In genomic region chr17:44186307-44187130, GRCh38 we compare ENCODE assay signal across 1 cellular context.
TF ChIP-seq lines count a peak whose summit lies in the region.

Gene TMUB2, plus strand, starts transcription at chr17:44186972. Its CDS starts 737 bp downstream, at chr17:44187709.

TF ChIP-seq in HepG2, 621 proteins besides CTCF, POLR2A, EP300 and RAD21 (continued from another document and continues in another):
- TF ChIP-seq ZHX2 (IDR thresholded peaks at IDR 0.05; ENCODE audit: low read depth) (peak; percentile 99), ZHX2 (CRISPR knock-in tag; IDR thresholded peaks at IDR 0.05; ENCODE audit: borderline replicate concordance) (0 out of 2 replicates have a peak, but pooled peaks have one; percentile 27), MTF2 (CRISPR knock-in tag; IDR thresholded peaks at IDR 0.05; ENCODE audit: borderline replicate concordance) (no peak), AGO1 (IDR thresholded peaks at IDR 0.05; ENCODE audit: low read depth, low read length, poor library complexity, severe bottlenecking) (no peak), GTF3A (CRISPR knock-in tag; conservative IDR thresholded peaks at IDR 0.05) (no peak), HMGA1 (CRISPR knock-in tag; conservative IDR thresholded peaks at IDR 0.05) (no peak), GRHL1 (CRISPR knock-in tag; conservative IDR thresholded peaks at IDR 0.05) (no peak), ELK4 (CRISPR knock-in tag; IDR thresholded peaks at IDR 0.05; ENCODE audit: borderline replicate concordance) (no peak), GMEB2 (CRISPR knock-in tag; IDR thresholded peaks at IDR 0.05; ENCODE audit: low read depth) (peak; percentile 76), MED13 (CRISPR knock-in tag; IDR thresholded peaks at IDR 0.05) (peak; percentile 49; the same call in 1 of the 2 replicates), JUND (CRISPR knock-in tag; IDR thresholded peaks at IDR 0.05) (0 out of 2 replicates have a peak, but pooled peaks have one; percentile 49), ZBTB7A (CRISPR knock-in tag; IDR thresholded peaks at IDR 0.05) (no peak), GATAD1 (CRISPR knock-in tag; IDR thresholded peaks at IDR 0.05) (peak; percentile 94), TBL1XR1 (IDR thresholded peaks at IDR 0.05; ENCODE audit: borderline replicate concordance, low read length, partially characterized antibody) (peak; percentile 14), ZFYVE20 (CRISPR knock-in tag; IDR thresholded peaks at IDR 0.05; ENCODE audit: borderline replicate concordance, low read depth) (no peak; the same call in 1 of the 2 replicates), PLSCR1 (CRISPR knock-in tag; IDR thresholded peaks at IDR 0.05; ENCODE audit: borderline replicate concordance) (no peak), NCOR1 (IDR thresholded peaks at IDR 0.05; ENCODE audit: borderline replicate concordance, low read length) (no peak; the same call in 1 of the 2 replicates), FOXA1 (IDR thresholded peaks at IDR 0.05) (no peak), FOXA1 (CRISPR knock-in tag; IDR thresholded peaks at IDR 0.05) (peak; percentile 5; the same call in 1 of the 2 replicates), ZEB1 (IDR thresholded peaks at IDR 0.05; ENCODE audit: insufficient replicate concordance, low read depth) (peak; percentile 12), ZBTB1 (CRISPR knock-in tag; IDR thresholded peaks at IDR 0.05; ENCODE audit: borderline replicate concordance) (no peak), SKIL (CRISPR knock-in tag; IDR thresholded peaks at IDR 0.05; ENCODE audit: borderline replicate concordance) (no peak), ZFP1 (CRISPR knock-in tag; IDR thresholded peaks at IDR 0.05) (peak; percentile 1; the same call in 1 of the 2 replicates), HNRNPLL (IDR thresholded peaks at IDR 0.05; ENCODE audit: low read depth, low read length, poor library complexity, severe bottlenecking) (peak; percentile 96), SNAI1 (CRISPR knock-in tag; IDR thresholded peaks at IDR 0.05; ENCODE audit: borderline replicate concordance) (no peak), BORCS8-MEF2B (CRISPR knock-in tag; IDR thresholded peaks at IDR 0.05) (peak; percentile 16; the same call in 1 of the 2 replicates), RARA (CRISPR knock-in tag; IDR thresholded peaks at IDR 0.05) (0 out of 2 replicates have a peak, but pooled peaks have one; percentile 4), RERE (CRISPR knock-in tag; IDR thresholded peaks at IDR 0.05; ENCODE audit: low read depth) (no peak), ZNF639 (CRISPR knock-in tag; conservative IDR thresholded peaks at IDR 0.05) (peak; percentile 54), MTA3 (CRISPR knock-in tag; IDR thresholded peaks at IDR 0.05) (no peak), KLF15 (CRISPR knock-in tag; IDR thresholded peaks at IDR 0.05; ENCODE audit: borderline replicate concordance) (no peak; the same call in 1 of the 2 replicates), BRF2 (CRISPR knock-in tag; IDR thresholded peaks at IDR 0.05) (peak; percentile 84; the same call in 1 of the 2 replicates), MTA1 (CRISPR knock-in tag; IDR thresholded peaks at IDR 0.05; ENCODE audit: borderline replicate concordance) (no peak), NBN (conservative IDR thresholded peaks at IDR 0.05) (no peak), SOX13 (IDR thresholded peaks at IDR 0.05) (no peak), SOX13 (CRISPR knock-in tag; conservative IDR thresholded peaks at IDR 0.05 in 1 of 2, IDR thresholded peaks at IDR 0.05 in 1 of 2) (peak in 1 of 2 experiments; percentile 60; a peak in 1 of 4 replicates), MEIS2 (CRISPR knock-in tag; IDR thresholded peaks at IDR 0.05) (peak; percentile 74), NFE2L1 (CRISPR knock-in tag; IDR thresholded peaks at IDR 0.05; ENCODE audit: borderline replicate concordance) (no peak), KLF13 (CRISPR knock-in tag; IDR thresholded peaks at IDR 0.05) (no peak)
